20 cellular contexts compared by ENCODE assay signal in genomic region chr2:180717588-180717987, GRCh38.
DNase-seq lines count a peak whose midpoint lies in the region; ATAC-seq, FAIRE-seq and TF ChIP-seq lines count a peak whose summit lies in the region.
"Had no signal": no experiment of that assay in that cellular context is flagged by ENCODE, and none has a peak within 500 bp of the region (broad histone marks: within the 10 kb centered on the region; RNA-seq: fewer than 3 reads in every experiment).

No MANE protein-coding gene starts in this region.

- no peak overlapping the region for H3K4me3 ChIP-seq in bronchial epithelial cell (ENCODE audit: low read depth, low read length)
- H3K4me3 ChIP-seq: BLaER1, GM23248, HAP-1 had no signal

- ATAC-seq in HG03108 (IDR thresholded peaks at IDR 0.05; ENCODE audit: unreplicated experiment) (no peak), HG02623 (IDR thresholded peaks at IDR 0.05; ENCODE audit: unreplicated experiment) (no peak)

- no peaks in the 10 kb centered on the region for H3K27me3 ChIP-seq in bronchial epithelial cell (ENCODE audit: control insufficient read depth, insufficient read depth, low read length)
- H3K27me3 ChIP-seq: BLaER1 had no signal

- FAIRE-seq in bronchial epithelial cell (lab: Jason Lieb, UNC) = no peak
- FAIRE-seq: G401.6, GM12891, GM18507 had no signal

- peak overlapping the region; percentile 97; the same call in 1 of the 2 replicates for H3K27ac ChIP-seq in 22Rv1
- H3K27ac ChIP-seq: BLaER1, GM23248, HL-60 had no signal

- TF ChIP-seq CTCF in 22Rv1 (IDR thresholded peaks at IDR 0.05) (no peak), bronchial epithelial cell (IDR thresholded peaks at IDR 0.05; ENCODE audit: insufficient read depth, low read length, severe bottlenecking) (no peak)

- DNase-seq in NCI-H82 (lab: John Stamatoyannopoulos, UW) (peak; percentile 80), bronchial epithelial cell (ENCODE audit: low read depth) (peak; percentile 69), kidney tubule cell (ENCODE audit: low spot score) (peak; percentile 16)
- DNase-seq in activated effector memory CD4-positive, alpha-beta T cell treated with anti-CD3 and anti-CD28 coated beads, Interleukin-2, amount 50 U/mL, for 16 hours = no peak
- DNase-seq: 8988T; Calu3; CD4-positive, alpha-beta memory T cell; DMS 273 treated with DMSO at 0.1 percent for 48 hours; DMS53; DND-41; GM23248 had no signal

- H3K36me3 ChIP-seq in bronchial epithelial cell (ENCODE audit: control insufficient read depth, insufficient read depth, low read length) = no peaks in the 10 kb centered on the region
- H3K36me3 ChIP-seq: BLaER1, HAP-1 had no signal
